ENCODE assay signal across 26 cellular contexts in genomic region chr4:110014233-110014632, GRCh38.
"Had no signal": no experiment of that assay in that cellular context is flagged by ENCODE, and none has a peak within 500 bp of the region (broad histone marks: within the 10 kb centered on the region; RNA-seq: fewer than 3 reads in every experiment).

No MANE protein-coding gene starts in this region.

- H3K27me3 Mint-ChIP-seq: progenitor cell of endocrine pancreas, type B pancreatic cell had no signal

- H3K9me3 ChIP-seq: left ventricle myocardium inferior, mucosa of descending colon, ovary, right lobe of liver, suprapubic skin, thoracic aorta, tibial artery, uterus had no signal

- H3K4me3 ChIP-seq: left ventricle myocardium inferior, lung, mucosa of descending colon, ovary, right atrium auricular region, right lobe of liver, smooth muscle cell, stomach, suprapubic skin, thoracic aorta, tibial artery, uterus had no signal

- H3K4me1 ChIP-seq: left ventricle myocardium inferior, right atrium auricular region, stomach, suprapubic skin, tibial artery, uterus had no signal

- H3K36me3 ChIP-seq: ovary, right atrium auricular region, right lobe of liver, stomach, suprapubic skin, thoracic aorta, tibial artery, uterus had no signal

- H3K27ac Mint-ChIP-seq: immature natural killer cell; naive thymus-derived CD4-positive, alpha-beta T cell; natural killer cell treated with Interleukin-12 subunit alpha and Interleukin-12 subunit beta and Interleukin-15 and Interleukin-18, amount 100 ng/mL, for 72 hours; progenitor cell of endocrine pancreas; stimulated activated memory B cell treated with anti-CD40 and anti-IgM and Interleukin-4, amounts not matched to agents 10 μg/mL and 1 μg/mL and 100 μg/mL, for 72 hours; type B pancreatic cell had no signal

- H3K9me3 Mint-ChIP-seq: immature natural killer cell; natural killer cell treated with Interleukin-12 subunit alpha and Interleukin-12 subunit beta and Interleukin-15 and Interleukin-18, amount 100 ng/mL, for 72 hours; stimulated activated memory B cell treated with anti-CD40 and anti-IgM and Interleukin-4, amounts not matched to agents 10 μg/mL and 1 μg/mL and 100 μg/mL, for 72 hours; type B pancreatic cell had no signal

- H3K27ac ChIP-seq: left ventricle myocardium inferior, ovary, right atrium auricular region, right lobe of liver, stomach, suprapubic skin, thoracic aorta, tibial artery, uterus had no signal

- FAIRE-seq: islet of Langerhans had no signal

- H3K4me3 Mint-ChIP-seq: immature natural killer cell; naive thymus-derived CD4-positive, alpha-beta T cell; natural killer cell treated with Interleukin-12 subunit alpha and Interleukin-12 subunit beta and Interleukin-15 and Interleukin-18, amount 100 ng/mL, for 72 hours; stimulated activated memory B cell treated with anti-CD40 and anti-IgM and Interleukin-4, amounts not matched to agents 10 μg/mL and 1 μg/mL and 100 μg/mL, for 72 hours; type B pancreatic cell had no signal

- H3K4me2 ChIP-seq: smooth muscle cell had no signal

- ATAC-seq: mucosa of descending colon; naive thymus-derived CD4-positive, alpha-beta T cell; natural killer cell treated with Interleukin-12 subunit alpha and Interleukin-12 subunit beta and Interleukin-15 and Interleukin-18, amount 100 ng/mL, for 72 hours; right lobe of liver; stimulated activated memory B cell treated with anti-CD40 and anti-IgM and Interleukin-4, amounts not matched to agents 10 μg/mL and 1 μg/mL and 100 μg/mL, for 72 hours; stimulated activated naive CD8-positive, alpha-beta T cell treated with anti-CD3 and anti-CD28 coated beads, Interleukin-15, Interleukin-2, amounts not matched to agents 100 U/mL and 50 U/mL, for 24 hours had no signal

- H3K27me3 ChIP-seq: ovary, right atrium auricular region, right lobe of liver, stomach, suprapubic skin, tibial artery, uterus had no signal

- H3K36me3 Mint-ChIP-seq: immature natural killer cell; natural killer cell treated with Interleukin-12 subunit alpha and Interleukin-12 subunit beta and Interleukin-15 and Interleukin-18, amount 100 ng/mL, for 72 hours; stimulated activated memory B cell treated with anti-CD40 and anti-IgM and Interleukin-4, amounts not matched to agents 10 μg/mL and 1 μg/mL and 100 μg/mL, for 72 hours had no signal

- DNase-seq: hippocampal formation; immature natural killer cell; left ventricle myocardium inferior; midbrain; mucosa of descending colon; naive thymus-derived CD4-positive, alpha-beta T cell; ovary; right lobe of liver; stimulated activated CD4-positive, alpha-beta T cell treated with anti-CD3 and anti-CD28 coated beads, Interleukin-1b, Interleukin-23, amount 100 ng/mL, for 48 hours; stimulated activated CD4-positive, alpha-beta T cell treated with anti-CD3 and anti-CD28 coated beads, Interleukin-2, amount 100 ng/mL, for 48 hours; stimulated activated CD4-positive, alpha-beta T cell treated with anti-CD3 and anti-CD28 coated beads, Interleukin-4, amount 100 ng/mL, for 4 hours; stimulated activated CD8-positive, alpha-beta memory T cell treated with anti-CD3 and anti-CD28 coated beads, Interleukin-4, amount 100 ng/mL, for 48 hours; stimulated activated naive CD8-positive, alpha-beta T cell treated with anti-CD3 and anti-CD28 coated beads, Interleukin-15, Interleukin-2, amounts not matched to agents 100 U/mL and 50 U/mL, for 24 hours; stomach; tibial artery; uterus had no signal

- H3K4me1 Mint-ChIP-seq: immature natural killer cell; naive thymus-derived CD4-positive, alpha-beta T cell; stimulated activated memory B cell treated with anti-CD40 and anti-IgM and Interleukin-4, amounts not matched to agents 10 μg/mL and 1 μg/mL and 100 μg/mL, for 72 hours had no signal
